In the genomic region with DNA sequence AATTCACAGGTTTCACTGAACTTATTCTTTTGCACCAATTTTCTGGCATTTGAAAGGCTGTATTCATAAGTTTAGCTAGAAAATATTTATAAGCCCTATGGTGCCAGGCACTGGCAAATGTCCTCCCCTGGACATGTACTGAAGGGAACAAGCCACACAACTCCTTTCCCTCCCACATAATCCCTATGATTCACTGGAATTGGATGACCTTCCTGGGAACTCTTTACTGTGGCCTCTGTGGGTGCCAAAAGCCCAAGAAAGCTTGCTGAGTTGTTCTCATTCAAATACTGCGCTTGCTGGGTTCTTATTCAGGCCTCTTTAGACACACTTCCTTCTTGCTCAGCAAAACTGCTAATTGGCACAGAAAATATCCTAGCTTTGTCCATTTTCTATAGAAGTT, we compare ENCODE assay signal across 10 cellular contexts.
DNase-seq lines count a peak whose midpoint lies in the region; ATAC-seq, FAIRE-seq and TF ChIP-seq lines count a peak whose summit lies in the region.
"Had no signal": no experiment of that assay in that cellular context is flagged by ENCODE, and none has a peak within 500 bp of the region (broad histone marks: within the 10 kb centered on the region; RNA-seq: fewer than 3 reads in every experiment).

No MANE protein-coding gene starts in this region.

- peak overlapping the region; percentile 29 for H3K27ac Mint-ChIP-seq in astrocyte (ENCODE audit: unreplicated experiment)
- H3K27ac Mint-ChIP-seq in stimulated activated memory B cell treated with anti-CD40 and anti-IgM and Interleukin-4, amounts not matched to agents 10 μg/mL and 1 μg/mL and 100 μg/mL, for 72 hours: no peak overlapping the region

- no peak overlapping the region for H3K4me3 Mint-ChIP-seq in astrocyte (ENCODE audit: unreplicated experiment)
- no peak overlapping the region for H3K4me3 Mint-ChIP-seq in stimulated activated memory B cell treated with anti-CD40 and anti-IgM and Interleukin-4, amounts not matched to agents 10 μg/mL and 1 μg/mL and 100 μg/mL, for 72 hours

- H3K4me3 ChIP-seq in HFF-Myc (replicated peaks; ENCODE audit: low read depth, low read length) (no peak overlapping the region), astrocyte (ENCODE audit: insufficient read depth, low read depth, low read length) (peak overlapping the region; percentile 13), right cardiac atrium (ENCODE audit: low read length) (no peak overlapping the region), HAP-1 (no peak overlapping the region)
- H3K4me3 ChIP-seq: K562 had no signal

- H3K27me3 ChIP-seq in astrocyte (ENCODE audit: insufficient read depth, low read length) (no peaks in the 10 kb centered on the region), right cardiac atrium (ENCODE audit: control insufficient read depth, insufficient read depth) (no peaks in the 10 kb centered on the region), HAP-1 (ENCODE audit: low read depth) (no peaks in the 10 kb centered on the region)

- H2AFZ ChIP-seq in astrocyte (ENCODE audit: low read depth, low read length): no peak overlapping the region

- no peak for TF ChIP-seq CTCF in HFF-Myc (IDR thresholded peaks at IDR 0.05; ENCODE audit: low read depth, low read length, missing control alignments)
- no peak for TF ChIP-seq CTCF in astrocyte (IDR thresholded peaks at IDR 0.05; ENCODE audit: insufficient read depth, low read depth, low read length)

- no peaks in the 10 kb centered on the region for H3K27me3 Mint-ChIP-seq in astrocyte (ENCODE audit: low read depth, unreplicated experiment)
- H3K27me3 Mint-ChIP-seq in stimulated activated memory B cell treated with anti-CD40 and anti-IgM and Interleukin-4, amounts not matched to agents 10 μg/mL and 1 μg/mL and 100 μg/mL, for 72 hours: no peaks in the 10 kb centered on the region

- H3K79me2 ChIP-seq in astrocyte (ENCODE audit: insufficient read depth, low read length): no peaks in the 10 kb centered on the region

- ATAC-seq in right cardiac atrium (peak; percentile 77 to 87), GM18498 (IDR thresholded peaks at IDR 0.05; ENCODE audit: unreplicated experiment) (no peak)
- ATAC-seq in stimulated activated memory B cell treated with anti-CD40 and anti-IgM and Interleukin-4, amounts not matched to agents 10 μg/mL and 1 μg/mL and 100 μg/mL, for 72 hours: no peak
- ATAC-seq: K562 had no signal

- H3K36me3 ChIP-seq in astrocyte (ENCODE audit: insufficient read depth, low read length) (no peaks in the 10 kb centered on the region), HAP-1 (replicated peaks) (no peaks in the 10 kb centered on the region)

- no peaks in the 10 kb centered on the region for H4K20me1 ChIP-seq in astrocyte (ENCODE audit: insufficient read depth, low read length)

- peaks cover 20% of the 10 kb centered on the region for H3K4me1 Mint-ChIP-seq in astrocyte (ENCODE audit: low read depth, unreplicated experiment)
- H3K4me1 Mint-ChIP-seq in stimulated activated memory B cell treated with anti-CD40 and anti-IgM and Interleukin-4, amounts not matched to agents 10 μg/mL and 1 μg/mL and 100 μg/mL, for 72 hours: no peaks in the 10 kb centered on the region

- in situ Hi-C loops in HAP-1 (cut with MboI; ENCODE audit: low sequenced_read_pairs): no loop called here

- FAIRE-seq in astrocyte (lab: Jason Lieb, UNC): no peak
- FAIRE-seq: islet of Langerhans, K562 had no signal

- H3K4me2 ChIP-seq in astrocyte (ENCODE audit: low read length): peak overlapping the region; percentile 40

- DNase-seq in HFF-Myc (ENCODE audit: extremely low read depth, low read depth): peak; percentile 32
- DNase-seq in astrocyte (ENCODE audit: low read depth): peak; percentile 93
- peak in 2 of 3 donors; percentile 39 to 57 for DNase-seq in right cardiac atrium
- DNase-seq in stromal cell of bone marrow (ENCODE audit: low read depth): peak; percentile 94
- no peak for DNase-seq in HAP-1 (ENCODE audit: low spot score in 2 of 2)
- DNase-seq: cerebellar nuclear complex had no signal

- H3K27ac ChIP-seq in astrocyte (ENCODE audit: low read depth, low read length) (peak overlapping the region; percentile 80), right cardiac atrium (ENCODE audit: low read length) (no peak overlapping the region)

- peaks cover 4% of the 10 kb centered on the region for H3K36me3 Mint-ChIP-seq in astrocyte (ENCODE audit: low read depth, unreplicated experiment)
- H3K36me3 Mint-ChIP-seq in stimulated activated memory B cell treated with anti-CD40 and anti-IgM and Interleukin-4, amounts not matched to agents 10 μg/mL and 1 μg/mL and 100 μg/mL, for 72 hours: no peaks in the 10 kb centered on the region

- intact Hi-C loops in right cardiac atrium (cut with DNase I): no loop called here

- H3K9me3 ChIP-seq in astrocyte (ENCODE audit: insufficient read depth, low read depth, low read length): no peaks in the 10 kb centered on the region
- no peaks in the 10 kb centered on the region for H3K9me3 ChIP-seq in right cardiac atrium (ENCODE audit: control insufficient read depth, low read length)
- H3K9me3 ChIP-seq in HAP-1: no peaks in the 10 kb centered on the region

- H3K4me1 ChIP-seq in astrocyte (ENCODE audit: insufficient read depth, low read length) (peaks cover 23% of the 10 kb centered on the region), right cardiac atrium (ENCODE audit: control insufficient read depth, insufficient read depth, low read length) (no peaks in the 10 kb centered on the region), HAP-1 (no peaks in the 10 kb centered on the region)

- WGBS in right cardiac atrium: 68% methylated on average over 1 of the region's 1 CpG

- H3K9ac ChIP-seq in astrocyte (ENCODE audit: low read length): peak overlapping the region; percentile 59

- H3K9me3 Mint-ChIP-seq in astrocyte (ENCODE audit: unreplicated experiment): peaks cover 10% of the 10 kb centered on the region
- peaks cover 6% of the 10 kb centered on the region for H3K9me3 Mint-ChIP-seq in stimulated activated memory B cell treated with anti-CD40 and anti-IgM and Interleukin-4, amounts not matched to agents 10 μg/mL and 1 μg/mL and 100 μg/mL, for 72 hours

Comparison
In these comparisons a context has a peak if more than half of its experiments do, and no peak if none do; other contexts are left out.
1. DNase-seq: peak in HFF-Myc (single experiment), astrocyte (single experiment), right cardiac atrium (2 of 3) and stromal cell of bone marrow (single experiment); none in HAP-1 (0 of 2).
2. ATAC-seq: peak in right cardiac atrium (2 of 2); none in GM18498 (single experiment) and stimulated activated memory B cell treated with anti-CD40 and anti-IgM and Interleukin-4, amounts not matched to agents 10 μg/mL and 1 μg/mL and 100 μg/mL, for 72 hours (single experiment).